11 cellular contexts compared by ENCODE assay signal in genomic region chr5:132467292-132467984, GRCh38. TPM values are rescaled to one million over a fixed set of nuclear protein-coding genes. Genes with fewer than 3 reads are reported as not detected.
A peak's percentile ranks its signal among the peaks of the same experiment; 100 is the strongest.
DNase-seq lines count a peak whose midpoint lies in the region; ATAC-seq and TF ChIP-seq lines count a peak whose summit lies in the region.
"Had no signal": no experiment of that assay in that cellular context is flagged by ENCODE, and none has a peak within 500 bp of the region (broad histone marks: within the 10 kb centered on the region; RNA-seq: fewer than 3 reads in every experiment).

No MANE protein-coding gene starts in this region.

- no peaks in the 10 kb centered on the region for H3K9me3 ChIP-seq in stomach
- H3K9me3 ChIP-seq: ovary had no signal

- no peak for TF ChIP-seq POLR2A in stomach (IDR thresholded peaks at IDR 0.05)

- H3K9me3 Mint-ChIP-seq in activated naive CD4-positive, alpha-beta T cell treated with anti-CD3 and anti-CD28 coated beads, Interleukin-2, amount 10 ng/mL, durations not matched to agents 7 days and 5 days: no peaks in the 10 kb centered on the region
- H3K9me3 Mint-ChIP-seq in activated naive CD4-positive, alpha-beta T cell treated with anti-CD3 and anti-CD28 coated beads, Interleukin-2, amount 50 U/mL, for 72 hours: no peaks in the 10 kb centered on the region
- H3K9me3 Mint-ChIP-seq in activated CD4-positive, alpha-beta memory T cell treated with anti-CD3 and anti-CD28 coated beads for 36 hours: no peaks in the 10 kb centered on the region
- no peaks in the 10 kb centered on the region for H3K9me3 Mint-ChIP-seq in type B pancreatic cell

- no peak for TF ChIP-seq EP300 in stomach (IDR thresholded peaks at IDR 0.05)

- ATAC-seq in activated naive CD4-positive, alpha-beta T cell treated with anti-CD3 and anti-CD28 coated beads, Interleukin-2, amount 50 U/mL, for 72 hours: no peak
- peak; percentile 34 for ATAC-seq in HG03342 (IDR thresholded peaks at IDR 0.05; ENCODE audit: unreplicated experiment)

- peak overlapping the region in 4 of 5 donors; percentile 16 to 81 (median 68) for H3K27ac ChIP-seq in stomach

- H3K36me3 ChIP-seq in stomach: peaks cover 0 to 21% (median 7%) of the 10 kb centered on the region in 4 donors
- H3K36me3 ChIP-seq: ovary had no signal

- H3K27me3 ChIP-seq in stomach: no peaks in the 10 kb centered on the region
- H3K27me3 ChIP-seq: ovary had no signal

- TF ChIP-seq CTCF in stomach (IDR thresholded peaks at IDR 0.05) (no peak), type B pancreatic cell (conservative IDR thresholded peaks at IDR 0.05) (no peak)

- 61 to 80% (median 78%) methylated on average over 4 of the region's 4 CpGs for WGBS in stomach, 5 donors

- peaks cover 56 to 93% (median 72%) of the 10 kb centered on the region in 4 donors for H3K4me1 ChIP-seq in stomach

- POLR2A ChIA-PET in activated CD4-positive, alpha-beta memory T cell treated with anti-CD3 and anti-CD28 coated beads for 36 hours (lab: Charles Lee): interaction anchor here (1.3 to 5.1 kb wide), 15 partner anchors 10 to 75 kb away, joined by 3 to 94 read pairs (median 13); partner anchors contain the start of gene IRF1

- H3K27ac Mint-ChIP-seq in activated naive CD4-positive, alpha-beta T cell treated with anti-CD3 and anti-CD28 coated beads, Interleukin-2, amount 10 ng/mL, durations not matched to agents 7 days and 5 days: peak overlapping the region; percentile 91
- H3K27ac Mint-ChIP-seq in activated naive CD4-positive, alpha-beta T cell treated with anti-CD3 and anti-CD28 coated beads, Interleukin-2, amount 50 U/mL, for 72 hours: peak overlapping the region in 1 of 2 donors; percentile 80
- peak overlapping the region; percentile 69 for H3K27ac Mint-ChIP-seq in activated CD4-positive, alpha-beta memory T cell treated with anti-CD3 and anti-CD28 coated beads for 36 hours
- H3K27ac Mint-ChIP-seq in type B pancreatic cell: no peak overlapping the region

- no peaks in the 10 kb centered on the region for H3K27me3 Mint-ChIP-seq in activated naive CD4-positive, alpha-beta T cell treated with anti-CD3 and anti-CD28 coated beads, Interleukin-2, amount 10 ng/mL, durations not matched to agents 7 days and 5 days
- no peaks in the 10 kb centered on the region for H3K27me3 Mint-ChIP-seq in activated CD4-positive, alpha-beta memory T cell treated with anti-CD3 and anti-CD28 coated beads for 36 hours
- H3K27me3 Mint-ChIP-seq in type B pancreatic cell: no peaks in the 10 kb centered on the region

- peak; percentile 6 for DNase-seq in activated naive CD4-positive, alpha-beta T cell treated with anti-CD3 and anti-CD28 coated beads, Interleukin-2, amount 10 ng/mL, durations not matched to agents 7 days and 5 days
- DNase-seq in activated naive CD4-positive, alpha-beta T cell treated with anti-CD3 and anti-CD28 coated beads, Interleukin-2, amount 50 U/mL, for 72 hours (ENCODE audit: low spot score in 2 of 2): no peak
- DNase-seq in activated CD4-positive, alpha-beta memory T cell treated with anti-CD3 and anti-CD28 coated beads for 36 hours: peak; percentile 10
- DNase-seq in stomach (no peak), iPS-NIHi11 (ENCODE audit: low spot score) (no peak), type B pancreatic cell (ENCODE audit: extremely low spot score, unreplicated experiment) (no peak), NCI-H446 (lab: John Stamatoyannopoulos, UW) (no peak)
- DNase-seq: dermis blood vessel endothelial cell, NCI-H510A had no signal

- intact Hi-C loops in activated CD4-positive, alpha-beta memory T cell treated with anti-CD3 and anti-CD28 coated beads for 36 hours (cut with micrococcal nuclease): no loop called here
- intact Hi-C loops in stomach (cut with DNase I; ENCODE audit: low total_unique reads): no loop called here

- CTCF ChIA-PET in activated naive CD4-positive, alpha-beta T cell treated with anti-CD3 and anti-CD28 coated beads, Interleukin-2, amount 10 ng/mL, durations not matched to agents 7 days and 5 days (lab: Charles Lee): interaction anchor here (0.9 to 6.5 kb wide), 7 partner anchors 11 to 81 kb away, joined by 3 to 63 read pairs (median 26); partner anchors contain the start of gene IRF1
- CTCF ChIA-PET in activated CD4-positive, alpha-beta memory T cell treated with anti-CD3 and anti-CD28 coated beads for 36 hours (lab: Charles Lee): interaction anchor here (0.7 to 5.0 kb wide), 13 partner anchors 11 to 270 kb away, joined by 3 to 53 read pairs (median 14); partner anchors contain the start of genes IRF1 and KIF3A

- H3K4me3 Mint-ChIP-seq in activated naive CD4-positive, alpha-beta T cell treated with anti-CD3 and anti-CD28 coated beads, Interleukin-2, amount 10 ng/mL, durations not matched to agents 7 days and 5 days: no peak overlapping the region
- H3K4me3 Mint-ChIP-seq in activated CD4-positive, alpha-beta memory T cell treated with anti-CD3 and anti-CD28 coated beads for 36 hours: peak overlapping the region; percentile 21
- no peak overlapping the region for H3K4me3 Mint-ChIP-seq in type B pancreatic cell

- H3K36me3 Mint-ChIP-seq in activated naive CD4-positive, alpha-beta T cell treated with anti-CD3 and anti-CD28 coated beads, Interleukin-2, amount 10 ng/mL, durations not matched to agents 7 days and 5 days: peaks cover 47% of the 10 kb centered on the region
- H3K36me3 Mint-ChIP-seq in activated naive CD4-positive, alpha-beta T cell treated with anti-CD3 and anti-CD28 coated beads, Interleukin-2, amount 50 U/mL, for 72 hours: no peaks in the 10 kb centered on the region
- peaks cover 2% of the 10 kb centered on the region for H3K36me3 Mint-ChIP-seq in activated CD4-positive, alpha-beta memory T cell treated with anti-CD3 and anti-CD28 coated beads for 36 hours
- H3K36me3 Mint-ChIP-seq in type B pancreatic cell: no peaks in the 10 kb centered on the region

- H3K4me1 Mint-ChIP-seq in activated naive CD4-positive, alpha-beta T cell treated with anti-CD3 and anti-CD28 coated beads, Interleukin-2, amount 10 ng/mL, durations not matched to agents 7 days and 5 days: peaks cover 99% of the 10 kb centered on the region
- peaks cover 88% of the 10 kb centered on the region for H3K4me1 Mint-ChIP-seq in activated CD4-positive, alpha-beta memory T cell treated with anti-CD3 and anti-CD28 coated beads for 36 hours (ENCODE audit: low read depth)
- H3K4me1 Mint-ChIP-seq in type B pancreatic cell (ENCODE audit: unreplicated experiment): peaks cover 41% of the 10 kb centered on the region

- no peak overlapping the region for H3K4me3 ChIP-seq in stomach
- H3K4me3 ChIP-seq: ovary had no signal

RNA-seq across cellular contexts. Expression of gene IRF1, which starts 23.1 kb away (rescaled TPM):
- total RNA-seq in activated naive CD4-positive, alpha-beta T cell treated with anti-CD3 and anti-CD28 coated beads, Interleukin-2, amount 50 U/mL, for 72 hours: 100 to 1,000 TPM; 107 to 156 TPM
- total RNA-seq in activated CD4-positive, alpha-beta memory T cell treated with anti-CD3 and anti-CD28 coated beads for 36 hours: 100 to 1,000 TPM; 104 to 106 TPM
- 100 to 1,000 TPM in 2 of 5 donors, 10 to 100 TPM in 3; 18.0 to 256 (median 91.5) TPM for total RNA-seq in stomach
- 10 to 100 TPM; 17.1 to 80.2 (median 49.1) TPM for polyA plus RNA-seq in stomach
- total RNA-seq in type B pancreatic cell (ENCODE audit: low replicate concordance): 50.1 and 77.4 TPM in 2 replicates

Comparison
In these comparisons a context has a peak if more than half of its experiments do, and no peak if none do; other contexts are left out.
1. DNase-seq: peak in activated naive CD4-positive, alpha-beta T cell treated with anti-CD3 and anti-CD28 coated beads, Interleukin-2, amount 10 ng/mL, durations not matched to agents 7 days and 5 days (single experiment) and activated CD4-positive, alpha-beta memory T cell treated with anti-CD3 and anti-CD28 coated beads for 36 hours (single experiment); none in activated naive CD4-positive, alpha-beta T cell treated with anti-CD3 and anti-CD28 coated beads, Interleukin-2, amount 50 U/mL, for 72 hours (0 of 2), stomach (single experiment), iPS-NIHi11 (single experiment), type B pancreatic cell (single experiment) and NCI-H446 (0 of 2).